8 cellular contexts compared by ENCODE assay signal in genomic region chr13:21176195-21176981, GRCh38. TPM values are rescaled to one million over a fixed set of nuclear protein-coding genes. Genes with fewer than 3 reads are reported as not detected.
DNase-seq lines count a peak whose midpoint lies in the region; ATAC-seq and TF ChIP-seq lines count a peak whose summit lies in the region.

Gene MRPL57, plus strand, starts transcription at chr13:21176658. Its CDS starts 259 bp downstream, at chr13:21176917.
Gene SKA3, minus strand, starts transcription at chr13:21176552. Its CDS starts 75 bp downstream, at chr13:21176477.

- H3K9me3 Mint-ChIP-seq in WTC11 (no peaks in the 10 kb centered on the region), immature natural killer cell (no peaks in the 10 kb centered on the region)

- peak; percentile 98 for DNase-seq in AG08395 (ENCODE audit: low spot score)
- peak; percentile 95 for DNase-seq in NCI-H2227 (lab: John Stamatoyannopoulos, UW; ENCODE audit: unreplicated experiment)
- peak; percentile 96 for DNase-seq in WTC11 (ENCODE audit: low spot score)
- DNase-seq in cardiac fibroblast (ENCODE audit: low read depth in 2 of 2): peak; percentile 94 to 96
- peak; percentile 93 to 95 (median 94) for DNase-seq in immature natural killer cell
- DNase-seq in spleen: peak; percentile 97

- H3K4me1 Mint-ChIP-seq in WTC11 (peaks cover 41% of the 10 kb centered on the region), immature natural killer cell (peaks cover 20 to 26% of the 10 kb centered on the region in 2 donors)

- intact Hi-C loops in spleen (cut with DNase I; ENCODE audit: low total_unique reads): no loop called here

- peaks cover 17% of the 10 kb centered on the region for H3K36me3 Mint-ChIP-seq in WTC11
- H3K36me3 Mint-ChIP-seq in immature natural killer cell: no peaks in the 10 kb centered on the region

- POLR2A ChIA-PET in WTC11 (lab: Charles Lee): interaction anchor here (0.6 to 2.4 kb wide), 15 partner anchors 22 to 301 kb away, joined by 3 to 8 read pairs (median 4); partner anchors contain the start of genes LATS2 and ZDHHC20

- CTCF ChIA-PET in WTC11 (lab: Charles Lee): interaction anchor here (0.7 to 2.3 kb wide), 6 partner anchors 10 to 301 kb away, joined by 3 to 15 read pairs (median 5); no protein-coding TSS in a partner anchor

- no peak for TF ChIP-seq CTCF in WTC11 (IDR thresholded peaks at IDR 0.05)
- TF ChIP-seq CTCF in cardiac fibroblast (IDR thresholded peaks at IDR 0.05; ENCODE audit: low read depth, low read length): peak; percentile 3
- TF ChIP-seq CTCF in spleen (IDR thresholded peaks at IDR 0.05 in 8 of 11, conservative IDR thresholded peaks at IDR 0.05 in 3 of 11): peak in 9 of 11 experiments; percentile 26 to 78 (median 59)

- H3K4me3 Mint-ChIP-seq in WTC11 (peak within 1 kb of the TSS; percentile 95), immature natural killer cell (peak within 1 kb of the TSS; percentile 94 to 99 (median 96))

- 0 to 1% (median 0%) methylated on average over 78 to 95 of the region's 95 CpGs for WGBS in spleen, 5 donors

- no peaks in the 10 kb centered on the region for H3K9me3 ChIP-seq in spleen

- peak within 1 kb of the TSS; percentile 98 for H3K27ac Mint-ChIP-seq in WTC11
- H3K27ac Mint-ChIP-seq in immature natural killer cell: peak within 1 kb of the TSS; percentile 83 to 97 (median 94)

- H3K4me1 ChIP-seq in spleen: peaks cover 9 to 37% (median 24%) of the 10 kb centered on the region in 6 donors

- ATAC-seq in GM18873 (IDR thresholded peaks at IDR 0.05; ENCODE audit: low FRiP score, unreplicated experiment): peak; percentile 83
- ATAC-seq in HG03139 (IDR thresholded peaks at IDR 0.05; ENCODE audit: unreplicated experiment): peak; percentile 86
- peak; percentile 90 for ATAC-seq in WTC11

- peaks cover 0 to under 1% (median 0%) of the 10 kb centered on the region in 6 donors for H3K36me3 ChIP-seq in spleen

- H3K4me3 ChIP-seq in cardiac fibroblast (replicated peaks in 1 of 2; ENCODE audit: low read depth in 2 of 2, low read length in 2 of 2) (peak within 1 kb of the TSS; percentile 93 to 98), spleen (peak within 1 kb of the TSS; percentile 62 to 96 (median 90))

- H3K27me3 ChIP-seq in spleen (replicated peaks in 1 of 7): no peaks in the 10 kb centered on the region

- no peaks in the 10 kb centered on the region for H3K27me3 Mint-ChIP-seq in WTC11 (ENCODE audit: low read depth)
- peaks cover 2 to 10% (median 6%) of the 10 kb centered on the region in 3 donors for H3K27me3 Mint-ChIP-seq in immature natural killer cell (ENCODE audit: low read depth in 3 of 3)

- H3K27ac ChIP-seq in spleen: peak within 1 kb of the TSS; percentile 85 to 98 (median 95)

- TF ChIP-seq POLR2A in spleen (IDR thresholded peaks at IDR 0.05): peak; percentile 57 to 91 (median 65)

TF ChIP-seq in WTC11, 78 proteins besides CTCF, POLR2A, EP300 and RAD21 (continues in another document):
- TF ChIP-seq ZBTB43 (CRISPR knock-in tag; IDR thresholded peaks at IDR 0.05) (peak; percentile 58; the same call in 1 of the 2 replicates), USF1 (CRISPR knock-in tag; IDR thresholded peaks at IDR 0.05) (peak; percentile 18; the same call in 1 of the 2 replicates), ZNF425 (CRISPR knock-in tag; conservative IDR thresholded peaks at IDR 0.05) (no peak), TP53 (CRISPR knock-in tag; IDR thresholded peaks at IDR 0.05) (peak; percentile 73), MYBL2 (CRISPR knock-in tag; IDR thresholded peaks at IDR 0.05) (peak; percentile 97), E2F1 (CRISPR knock-in tag; IDR thresholded peaks at IDR 0.05) (no peak), SOX15 (CRISPR knock-in tag; IDR thresholded peaks at IDR 0.05) (no peak), ESRRA (CRISPR knock-in tag; IDR thresholded peaks at IDR 0.05; ENCODE audit: borderline replicate concordance) (peak; percentile 59; the same call in 1 of the 2 replicates), RELA (CRISPR knock-in tag; IDR thresholded peaks at IDR 0.05; ENCODE audit: borderline replicate concordance) (peak; percentile 65; the same call in 1 of the 2 replicates), CREM (CRISPR knock-in tag; IDR thresholded peaks at IDR 0.05) (peak; percentile 80), ZNF281 (CRISPR knock-in tag; IDR thresholded peaks at IDR 0.05) (peak; percentile 19; the same call in 1 of the 2 replicates), PREB (CRISPR knock-in tag; IDR thresholded peaks at IDR 0.05; ENCODE audit: borderline replicate concordance) (0 out of 2 replicates have a peak, but pooled peaks have one; percentile 16), OVOL2 (CRISPR knock-in tag; IDR thresholded peaks at IDR 0.05; ENCODE audit: borderline replicate concordance) (no peak)

RNA-seq across cellular contexts. Expression of gene MRPL57, which starts in this region (rescaled TPM):
- 29.4 to 32.3 TPM (median 32.1 TPM) in 3 replicates for total RNA-seq in WTC11 (2021)
- polyA plus RNA-seq in immature natural killer cell: 10 to 100 TPM; 30.4 to 50.7 (median 44.3) TPM
- total RNA-seq in spleen: 10 to 100 TPM; 11.5 to 26.4 (median 15.7) TPM
- polyA plus RNA-seq in spleen: 10 to 100 TPM; 21.1 to 24.8 (median 24.6) TPM

RNA-seq across cellular contexts. Expression of gene SKA3, which starts in this region (rescaled TPM):
- 38.8 to 45.7 TPM (median 42.1 TPM) in 3 replicates for total RNA-seq in WTC11 (2021)
- under 1 TPM in 2 of 3 donors, not detected in 1; 0.75 to 0.99 TPM for polyA plus RNA-seq in immature natural killer cell
- 1 to 10 TPM; 1.4 to 5.0 (median 3.7) TPM for total RNA-seq in spleen
- polyA plus RNA-seq in spleen: 1 to 10 TPM in 2 of 3 donors, under 1 TPM in 1; 0.65 to 2.6 (median 1.8) TPM

Comparison
In these comparisons a context has a peak if more than half of its experiments do, and no peak if none do; other contexts are left out.
1. Peak in every context shown above with its lines: DNase-seq, ATAC-seq, H3K4me3 ChIP-seq and H3K27ac ChIP-seq.